13 cellular contexts compared by ENCODE assay signal in genomic region chr5:133870661-133871060, GRCh38.
DNase-seq lines count a peak whose midpoint lies in the region; ATAC-seq, FAIRE-seq and TF ChIP-seq lines count a peak whose summit lies in the region.
"Had no signal": no experiment of that assay in that cellular context is flagged by ENCODE, and none has a peak within 500 bp of the region (broad histone marks: within the 10 kb centered on the region; RNA-seq: fewer than 3 reads in every experiment).

No MANE protein-coding gene starts in this region.

- H3K27me3 ChIP-seq in A673 (replicated peaks; ENCODE audit: insufficient read depth, low read depth, low read length, poor library complexity) (no peaks in the 10 kb centered on the region), kidney epithelial cell (ENCODE audit: control insufficient read depth, insufficient read depth, low read length) (peaks cover 2% of the 10 kb centered on the region), HepG2 (ENCODE audit: control insufficient read depth in 1 of 2, insufficient read depth in 2 of 2, low read length in 2 of 2) (peaks cover 0 to 28% of the 10 kb centered on the region in 2 experiments; a peak in 3 of 5 replicates)
- H3K27me3 ChIP-seq: upper lobe of left lung had no signal

- peaks cover 15% of the 10 kb centered on the region for H3K9me3 Mint-ChIP-seq in activated T-helper 2 cell treated with anti-CD3 and anti-CD28 coated beads, Interferon-gamma antibody, Interleukin-2, Interleukin-4, amounts not matched to agents 10 μg/mL and 5 μg/mL and 100 μg/mL, durations not matched to agents 14 hours and 24 hours and 36 hours

- H3K4me1 ChIP-seq in A673 (ENCODE audit: insufficient read depth, low read length, poor library complexity, severe bottlenecking) (peaks cover 68% of the 10 kb centered on the region), HepG2 (ENCODE audit: insufficient read depth, low read length) (no peaks in the 10 kb centered on the region)

- no peak overlapping the region for H3K9ac ChIP-seq in HepG2 (ENCODE audit: insufficient read depth, low read depth, low read length)

- no peak for FAIRE-seq in HepG2 (lab: Jason Lieb, UNC)
- FAIRE-seq: endometrium, K562, small intestine had no signal

- H3K36me3 ChIP-seq in A673 (ENCODE audit: insufficient read depth, low read length, poor library complexity, severe bottlenecking) = no peaks in the 10 kb centered on the region
- H3K36me3 ChIP-seq in kidney epithelial cell (ENCODE audit: control insufficient read depth, insufficient read depth, low read length) = no peaks in the 10 kb centered on the region
- no peaks in the 10 kb centered on the region for H3K36me3 ChIP-seq in HepG2 (replicated peaks in 1 of 2; ENCODE audit: control insufficient read depth in 1 of 2, insufficient read depth in 2 of 2, low read length in 2 of 2)
- H3K36me3 ChIP-seq: upper lobe of left lung had no signal

- intact Hi-C loops in A673 (cut with micrococcal nuclease; ENCODE audit: unreplicated experiment) = loop anchor here (5.0 kb wide), 1 partner anchor 72 kb away; no protein-coding TSS in a partner anchor
- intact Hi-C loops in activated T-helper 2 cell treated with anti-CD3 and anti-CD28 coated beads, Interferon-gamma antibody, Interleukin-2, Interleukin-4, amounts not matched to agents 10 μg/mL and 5 μg/mL and 100 μg/mL, durations not matched to agents 14 hours and 24 hours and 36 hours (cut with micrococcal nuclease) = loop anchor here (10.0 kb wide), 1 partner anchor 756 kb away; no protein-coding TSS in a partner anchor
- intact Hi-C loops in HepG2 (cut with micrococcal nuclease; ENCODE audit: unreplicated experiment) = no loop called here

- H3K4me3 ChIP-seq in A673 (ENCODE audit: low read depth, low read length, poor library complexity, severe bottlenecking) (no peak overlapping the region), kidney epithelial cell (ENCODE audit: low read depth, low read length) (no peak overlapping the region), HepG2 (replicated peaks in 1 of 3; ENCODE audit: insufficient read depth in 1 of 3, low read depth in 2 of 3, low read length in 3 of 3) (no peak overlapping the region)
- H3K4me3 ChIP-seq: K562, upper lobe of left lung had no signal

- TF ChIP-seq RAD21 in HepG2 (CRISPR knock-in tag; IDR thresholded peaks at IDR 0.05) = no peak

- H3K79me2 ChIP-seq in HepG2 (ENCODE audit: insufficient read depth, low read length) = no peaks in the 10 kb centered on the region

- H3K4me2 ChIP-seq in HepG2 (ENCODE audit: low read depth, low read length) = no peak overlapping the region

- POLR2A ChIA-PET in A673 (lab: Charles Lee; ENCODE audit: low non-redundant PET) (interaction anchor here (0.8 kb wide), 1 partner anchor 14 kb away, joined by 3 read pairs; no protein-coding TSS in a partner anchor), HepG2 (lab: Yijun Ruan, JAX) (no interaction called here)

- DNase-seq in A673 (ENCODE audit: low spot score) (peak; percentile 84), GM04503 (ENCODE audit: low read depth) (peak; percentile 57), kidney epithelial cell (ENCODE audit: low read depth) (peak; percentile 58), C1 segment of cervical spinal cord (lab: John Stamatoyannopoulos, UW) (no peak), HepG2 (ENCODE audit: low spot score) (no peak), NCI-H2171 treated with DMSO at 0.1 percent for 48 hours (lab: John Stamatoyannopoulos, UW) (no peak)
- no peak for DNase-seq in activated T-helper 2 cell treated with anti-CD3 and anti-CD28 coated beads, Interferon-gamma antibody, Interleukin-2, Interleukin-4, amounts not matched to agents 10 μg/mL and 5 μg/mL and 100 μg/mL, durations not matched to agents 14 hours and 24 hours and 36 hours (ENCODE audit: low spot score)
- DNase-seq: CD4-positive, CD25-positive, alpha-beta regulatory T cell; small intestine; upper lobe of left lung had no signal

- no peak for TF ChIP-seq EP300 in HepG2 (IDR thresholded peaks at IDR 0.05; ENCODE audit: low read depth in 2 of 2, low read length in 2 of 2)
- TF ChIP-seq EP300 in HepG2 (CRISPR knock-in tag; IDR thresholded peaks at IDR 0.05; ENCODE audit: borderline replicate concordance) = no peak

- no peak for TF ChIP-seq CTCF in A673 (conservative IDR thresholded peaks at IDR 0.05; ENCODE audit: low read depth, low read length)
- TF ChIP-seq CTCF in kidney epithelial cell (IDR thresholded peaks at IDR 0.05; ENCODE audit: insufficient read depth, low read length, poor library complexity, severe bottlenecking) = no peak
- no peak for TF ChIP-seq CTCF in HepG2 (CRISPR knock-in tag; IDR thresholded peaks at IDR 0.05)

- H3K27me3 Mint-ChIP-seq in activated T-helper 2 cell treated with anti-CD3 and anti-CD28 coated beads, Interferon-gamma antibody, Interleukin-2, Interleukin-4, amounts not matched to agents 10 μg/mL and 5 μg/mL and 100 μg/mL, durations not matched to agents 14 hours and 24 hours and 36 hours (ENCODE audit: low read depth) = no peaks in the 10 kb centered on the region

- peaks cover 35% of the 10 kb centered on the region for H3K4me1 Mint-ChIP-seq in activated T-helper 2 cell treated with anti-CD3 and anti-CD28 coated beads, Interferon-gamma antibody, Interleukin-2, Interleukin-4, amounts not matched to agents 10 μg/mL and 5 μg/mL and 100 μg/mL, durations not matched to agents 14 hours and 24 hours and 36 hours (ENCODE audit: low read depth)

- H4K20me1 ChIP-seq in HepG2 (ENCODE audit: insufficient read depth, low read length) = no peaks in the 10 kb centered on the region

- CTCF ChIA-PET in A673 (lab: Charles Lee) (interaction anchor here (1.6 kb wide), 1 partner anchor 10 kb away, joined by 5 read pairs; no protein-coding TSS in a partner anchor), HepG2 (lab: Yijun Ruan, JAX; ENCODE audit: low intra/inter-chr PET ratio, low total read pairs) (interaction anchor here (1.0 kb wide), 1 partner anchor 447 kb away, joined by 3 read pairs; no protein-coding TSS in a partner anchor)

- H3K36me3 Mint-ChIP-seq in activated T-helper 2 cell treated with anti-CD3 and anti-CD28 coated beads, Interferon-gamma antibody, Interleukin-2, Interleukin-4, amounts not matched to agents 10 μg/mL and 5 μg/mL and 100 μg/mL, durations not matched to agents 14 hours and 24 hours and 36 hours (ENCODE audit: low read depth) = peaks cover 4% of the 10 kb centered on the region
- H3K36me3 Mint-ChIP-seq: CD4-positive, CD25-positive, alpha-beta regulatory T cell had no signal

- in situ Hi-C loops in HepG2 (cut with HindIII; ENCODE audit: extremely low pct_ligation_motif_present, low pct_unique_long_range_greater_than_20kb) = no loop called here

- H3K27ac ChIP-seq in A673 (ENCODE audit: low read depth, low read length, poor library complexity, severe bottlenecking) (peak overlapping the region; percentile 91), HepG2 (ENCODE audit: extremely low read length, insufficient read depth, low read length) (no peak overlapping the region)
- H3K27ac ChIP-seq: upper lobe of left lung had no signal

- H3K4me3 Mint-ChIP-seq in activated T-helper 2 cell treated with anti-CD3 and anti-CD28 coated beads, Interferon-gamma antibody, Interleukin-2, Interleukin-4, amounts not matched to agents 10 μg/mL and 5 μg/mL and 100 μg/mL, durations not matched to agents 14 hours and 24 hours and 36 hours (ENCODE audit: low read depth) = no peak overlapping the region
- H3K4me3 Mint-ChIP-seq: CD4-positive, CD25-positive, alpha-beta regulatory T cell had no signal

- BruUV-seq in A673 (replicated peaks; lab: Mats Ljungman, UMichigan) (no TSS peak), HepG2 (replicated peaks; lab: Mats Ljungman, UMichigan) (no TSS peak)

- peak overlapping the region; percentile 61 for H3K27ac Mint-ChIP-seq in activated T-helper 2 cell treated with anti-CD3 and anti-CD28 coated beads, Interferon-gamma antibody, Interleukin-2, Interleukin-4, amounts not matched to agents 10 μg/mL and 5 μg/mL and 100 μg/mL, durations not matched to agents 14 hours and 24 hours and 36 hours
- H3K27ac Mint-ChIP-seq: CD4-positive, CD25-positive, alpha-beta regulatory T cell had no signal

- H3K9me3 ChIP-seq in A673 (ENCODE audit: low read depth, low read length, poor library complexity, severe bottlenecking) (peaks cover 17% of the 10 kb centered on the region), HepG2 (ENCODE audit: low read length) (no peaks in the 10 kb centered on the region)
- H3K9me3 ChIP-seq: upper lobe of left lung had no signal

- H2AFZ ChIP-seq in HepG2 (ENCODE audit: low read length) = no peak overlapping the region

- ATAC-seq in HepG2 (no peak), GM21619 (IDR thresholded peaks at IDR 0.05; ENCODE audit: unreplicated experiment) (no peak)
- ATAC-seq: K562 had no signal

- no peak for TF ChIP-seq POLR2A in HepG2 (IDR thresholded peaks at IDR 0.05; ENCODE audit: insufficient read depth in 1 of 2, low read depth in 2 of 2, low read length in 2 of 2)

TF ChIP-seq in HepG2, 621 proteins besides CTCF, POLR2A, EP300 and RAD21 (continues in another document):
- no peak for TF ChIP-seq ZGPAT (CRISPR knock-in tag; IDR thresholded peaks at IDR 0.05)

Comparison
In these comparisons a context has a peak if more than half of its experiments do, and no peak if none do; other contexts are left out.
1. DNase-seq: peak in A673 (single experiment), GM04503 (single experiment) and kidney epithelial cell (single experiment); none in activated T-helper 2 cell treated with anti-CD3 and anti-CD28 coated beads, Interferon-gamma antibody, Interleukin-2, Interleukin-4, amounts not matched to agents 10 μg/mL and 5 μg/mL and 100 μg/mL, durations not matched to agents 14 hours and 24 hours and 36 hours (single experiment), C1 segment of cervical spinal cord (0 of 14), HepG2 (single experiment) and NCI-H2171 treated with DMSO at 0.1 percent for 48 hours (single experiment).